Comparison of ENCODE assay signal across 8 cellular contexts in the genomic region with DNA sequence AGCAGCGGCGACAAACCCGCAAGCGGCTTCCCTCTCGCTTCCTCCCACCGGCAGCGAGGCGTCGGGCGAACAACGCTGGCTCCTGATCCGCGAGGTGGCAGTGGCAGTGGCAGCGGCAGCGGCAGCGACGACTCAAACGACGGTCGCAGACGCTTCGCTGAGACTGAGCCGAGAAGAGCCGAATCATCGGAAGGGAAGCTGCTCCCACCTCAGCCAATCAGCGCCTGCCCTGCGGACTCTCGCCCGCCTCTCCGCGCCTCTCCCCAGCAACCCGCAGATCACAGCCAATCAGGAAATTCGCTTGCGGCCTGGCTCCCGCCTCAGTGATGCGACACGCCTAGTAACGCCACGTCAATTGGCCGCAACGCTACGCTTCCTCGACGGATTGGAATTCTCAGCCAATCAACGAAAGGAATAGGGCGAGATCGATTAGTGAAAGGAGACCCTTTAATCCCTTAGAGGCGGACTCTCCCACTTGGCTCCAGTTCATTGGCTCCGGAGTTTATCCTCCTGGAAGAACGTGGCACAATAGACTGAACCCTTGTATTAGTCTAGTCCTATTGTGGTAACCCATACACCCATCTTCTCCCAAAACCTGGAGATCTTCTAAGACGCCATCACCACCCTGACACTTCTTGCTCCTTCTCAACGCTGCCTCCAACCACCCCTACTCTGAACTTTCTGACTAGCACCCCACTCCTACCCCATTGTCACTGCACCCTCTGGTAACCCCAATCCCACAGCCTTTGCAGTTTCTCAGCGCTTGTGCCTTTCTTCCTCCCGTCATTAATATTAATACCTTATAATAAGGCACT. TPM values are rescaled to one million over a fixed set of nuclear protein-coding genes. Genes with fewer than 3 reads are reported as not detected.
A peak's percentile ranks its signal among the peaks of the same experiment; 100 is the strongest.
DNase-seq lines count a peak whose midpoint lies in the region; ATAC-seq and TF ChIP-seq lines count a peak whose summit lies in the region.

A gene (minus strand): TSS at position 165 of the 815 bp plus-strand sequence. CDS start 272 bp downstream, outside the sequence.

- peaks cover 58% of the 10 kb centered on the region for H3K36me3 Mint-ChIP-seq in activated T-helper 1 cell treated with anti-CD3 and anti-CD28 coated beads, Interleukin-12 subunit alpha, Interleukin-12 subunit beta, Interleukin-2, Interleukin-4 antibody, amounts not matched to agents 30 ng/mL and 10 ng/mL and 1 ng/mL, durations not matched to agents 14 hours and 24 hours and 36 hours (ENCODE audit: low read depth)
- peaks cover 91% of the 10 kb centered on the region for H3K36me3 Mint-ChIP-seq in stimulated activated effector memory CD8-positive, alpha-beta T cell treated with anti-CD3 and anti-CD28 coated beads, Interleukin-12 subunit alpha, Interleukin-12 subunit beta, amount 100 ng/mL, for 72 hours

- H3K9me3 ChIP-seq in DND-41 (ENCODE audit: insufficient read depth, low read length, severe bottlenecking) (no peaks in the 10 kb centered on the region), GM23248 (ENCODE audit: low read depth) (no peaks in the 10 kb centered on the region), esophagus squamous epithelium (no peaks in the 10 kb centered on the region)

- ATAC-seq in DND-41 (ENCODE audit: insufficient read depth, low read depth) = peak; percentile 93
- peak; percentile 92 for ATAC-seq in stimulated activated effector memory CD8-positive, alpha-beta T cell treated with anti-CD3 and anti-CD28 coated beads, Interleukin-12 subunit alpha, Interleukin-12 subunit beta, amount 100 ng/mL, for 72 hours

- DNase-seq in DND-41 (peak; percentile 97), GM23248 (peak; percentile 99), Kasumi-1 (lab: John Stamatoyannopoulos, UW) (peak; percentile 99), RPMI7951 (ENCODE audit: low read depth) (peak; percentile 98), esophagus squamous epithelium (lab: John Stamatoyannopoulos, UW) (peak; percentile 92), myocyte (ENCODE audit: low read depth) (peak; percentile 100)
- peak; percentile 97 for DNase-seq in activated T-helper 1 cell treated with anti-CD3 and anti-CD28 coated beads, Interleukin-12 subunit alpha, Interleukin-12 subunit beta, Interleukin-2, Interleukin-4 antibody, amounts not matched to agents 30 ng/mL and 10 ng/mL and 1 ng/mL, durations not matched to agents 14 hours and 24 hours and 36 hours (ENCODE audit: low spot score)
- peak; percentile 81 to 96 for DNase-seq in stimulated activated effector memory CD8-positive, alpha-beta T cell treated with anti-CD3 and anti-CD28 coated beads, Interleukin-12 subunit alpha, Interleukin-12 subunit beta, amount 100 ng/mL, for 72 hours (ENCODE audit: low spot score in 2 of 2)

- H3K4me1 ChIP-seq in DND-41 (ENCODE audit: insufficient read depth, low read length) = peaks cover 57% of the 10 kb centered on the region
- H3K4me1 ChIP-seq in GM23248 (ENCODE audit: insufficient read depth) = peaks cover 35% of the 10 kb centered on the region
- peaks cover 15 to 44% (median 36%) of the 10 kb centered on the region in 3 donors for H3K4me1 ChIP-seq in esophagus squamous epithelium

- H4K20me1 ChIP-seq in DND-41 (ENCODE audit: insufficient read depth, low read length) (peaks cover 53% of the 10 kb centered on the region), GM23248 (ENCODE audit: insufficient read depth) (peaks cover 27% of the 10 kb centered on the region)

- H3K27ac Mint-ChIP-seq in activated T-helper 1 cell treated with anti-CD3 and anti-CD28 coated beads, Interleukin-12 subunit alpha, Interleukin-12 subunit beta, Interleukin-2, Interleukin-4 antibody, amounts not matched to agents 30 ng/mL and 10 ng/mL and 1 ng/mL, durations not matched to agents 14 hours and 24 hours and 36 hours = peak within 1 kb of the TSS; percentile 92
- peak within 1 kb of the TSS; percentile 97 for H3K27ac Mint-ChIP-seq in stimulated activated effector memory CD8-positive, alpha-beta T cell treated with anti-CD3 and anti-CD28 coated beads, Interleukin-12 subunit alpha, Interleukin-12 subunit beta, amount 100 ng/mL, for 72 hours

- no peaks in the 10 kb centered on the region for H3K9me3 Mint-ChIP-seq in activated T-helper 1 cell treated with anti-CD3 and anti-CD28 coated beads, Interleukin-12 subunit alpha, Interleukin-12 subunit beta, Interleukin-2, Interleukin-4 antibody, amounts not matched to agents 30 ng/mL and 10 ng/mL and 1 ng/mL, durations not matched to agents 14 hours and 24 hours and 36 hours
- H3K9me3 Mint-ChIP-seq in stimulated activated effector memory CD8-positive, alpha-beta T cell treated with anti-CD3 and anti-CD28 coated beads, Interleukin-12 subunit alpha, Interleukin-12 subunit beta, amount 100 ng/mL, for 72 hours = no peaks in the 10 kb centered on the region

- H3K36me3 ChIP-seq in DND-41 (ENCODE audit: insufficient read depth, low read length) (peaks cover 82% of the 10 kb centered on the region), GM23248 (ENCODE audit: low read depth) (no peaks in the 10 kb centered on the region), esophagus squamous epithelium (peaks cover 5 to 37% (median 5%) of the 10 kb centered on the region in 3 donors)

- H3K9me2 ChIP-seq in GM23248 (ENCODE audit: insufficient read depth) = no peaks in the 10 kb centered on the region

- no peaks in the 10 kb centered on the region for H3K27me3 Mint-ChIP-seq in activated T-helper 1 cell treated with anti-CD3 and anti-CD28 coated beads, Interleukin-12 subunit alpha, Interleukin-12 subunit beta, Interleukin-2, Interleukin-4 antibody, amounts not matched to agents 30 ng/mL and 10 ng/mL and 1 ng/mL, durations not matched to agents 14 hours and 24 hours and 36 hours (ENCODE audit: insufficient read depth)

- 5 to 10% methylated on average over 29 to 54 of the region's 54 CpGs for WGBS in GM23248 (ENCODE audit: low coverage in 1 of 2, low lambda C conversion rate in 2 of 2, missing lambda C conversion rate in 2 of 2), 2 experiments
- 10 to 34% methylated on average over 8 to 19 of the region's 54 CpGs for WGBS in esophagus squamous epithelium, 2 donors

- H2AFZ ChIP-seq in DND-41 (ENCODE audit: low read depth, low read length) (peak within 1 kb of the TSS; percentile 77), GM23248 (peak within 1 kb of the TSS; percentile 71)

- H3F3A ChIP-seq in GM23248 (ENCODE audit: insufficient read depth) = peaks cover 20% of the 10 kb centered on the region

- H3K4me2 ChIP-seq in DND-41 (ENCODE audit: insufficient read depth, low read length) = peak within 1 kb of the TSS; percentile 79
- H3K4me2 ChIP-seq in GM23248 (ENCODE audit: unreplicated experiment) = peak within 1 kb of the TSS; percentile 95

- in situ Hi-C loops in GM23248 (cut with MboI) = no loop called here

- intact Hi-C loops in activated T-helper 1 cell treated with anti-CD3 and anti-CD28 coated beads, Interleukin-12 subunit alpha, Interleukin-12 subunit beta, Interleukin-2, Interleukin-4 antibody, amounts not matched to agents 30 ng/mL and 10 ng/mL and 1 ng/mL, durations not matched to agents 14 hours and 24 hours and 36 hours (cut with micrococcal nuclease) = loop anchor here (1.0 to 10.0 kb wide), 11 partner anchors 8 to 743 kb away; a partner anchor contains a TSS
- intact Hi-C loops in esophagus squamous epithelium (cut with DNase I) = loop anchor here (10.0 kb wide), 1 partner anchor 78 kb away; no protein-coding TSS in a partner anchor

- TF ChIP-seq POLR2A in esophagus squamous epithelium (IDR thresholded peaks at IDR 0.05) = peak in 3 of 4 donors; percentile 69 to 95 (median 90)

- H3K27ac ChIP-seq in DND-41 (ENCODE audit: low read length) (peak within 1 kb of the TSS; percentile 91), GM23248 (peak within 1 kb of the TSS; percentile 100), esophagus squamous epithelium (peak within 1 kb of the TSS; percentile 99 to 100 (median 100))

- H3K27me3 ChIP-seq in DND-41 (ENCODE audit: insufficient read depth, low read length, poor library complexity) (no peaks in the 10 kb centered on the region), GM23248 (replicated peaks; ENCODE audit: insufficient read depth) (no peaks in the 10 kb centered on the region), esophagus squamous epithelium (no peaks in the 10 kb centered on the region)

- peak within 1 kb of the TSS; percentile 95 for H3K4me3 Mint-ChIP-seq in activated T-helper 1 cell treated with anti-CD3 and anti-CD28 coated beads, Interleukin-12 subunit alpha, Interleukin-12 subunit beta, Interleukin-2, Interleukin-4 antibody, amounts not matched to agents 30 ng/mL and 10 ng/mL and 1 ng/mL, durations not matched to agents 14 hours and 24 hours and 36 hours
- peak within 1 kb of the TSS; percentile 88 for H3K4me3 Mint-ChIP-seq in stimulated activated effector memory CD8-positive, alpha-beta T cell treated with anti-CD3 and anti-CD28 coated beads, Interleukin-12 subunit alpha, Interleukin-12 subunit beta, amount 100 ng/mL, for 72 hours

- H3K4me1 Mint-ChIP-seq in activated T-helper 1 cell treated with anti-CD3 and anti-CD28 coated beads, Interleukin-12 subunit alpha, Interleukin-12 subunit beta, Interleukin-2, Interleukin-4 antibody, amounts not matched to agents 30 ng/mL and 10 ng/mL and 1 ng/mL, durations not matched to agents 14 hours and 24 hours and 36 hours (ENCODE audit: low read depth) = peaks cover 56% of the 10 kb centered on the region
- H3K4me1 Mint-ChIP-seq in stimulated activated effector memory CD8-positive, alpha-beta T cell treated with anti-CD3 and anti-CD28 coated beads, Interleukin-12 subunit alpha, Interleukin-12 subunit beta, amount 100 ng/mL, for 72 hours = peaks cover 75% of the 10 kb centered on the region

- TF ChIP-seq CTCF in DND-41 (IDR thresholded peaks at IDR 0.05; ENCODE audit: borderline replicate concordance, extremely low read depth, low read length, poor library complexity, severe bottlenecking) (no peak), esophagus squamous epithelium (IDR thresholded peaks at IDR 0.05) (no peak)

- H3K9ac ChIP-seq in DND-41 (ENCODE audit: low read depth, low read length) (peak within 1 kb of the TSS; percentile 98), GM23248 (peak within 1 kb of the TSS; percentile 100)

- H3K4me3 ChIP-seq in DND-41 (ENCODE audit: low read depth in 1 of 2, low read length in 2 of 2) (peak within 1 kb of the TSS; percentile 82 to 88), GM23248 (peak within 1 kb of the TSS; percentile 86), esophagus squamous epithelium (peak within 1 kb of the TSS; percentile 83 to 98 (median 94))

- peaks cover 68% of the 10 kb centered on the region for H3K79me2 ChIP-seq in DND-41 (ENCODE audit: insufficient read depth, low read length)
- H3K79me2 ChIP-seq in GM23248 (ENCODE audit: insufficient read depth) = peaks cover 54% of the 10 kb centered on the region

RNA-seq across cellular contexts. Expression of the gene that starts here (rescaled TPM):
- 295 and 329 TPM in 2 replicates for total RNA-seq in GM23248 (2014; rRNA removed; shearing (Covaris generic))
- polyA plus RNA-seq in GM23248 (2016; fragmentation: Nextera tagmentation; extraction: Ambion mirVana) = 252 and 255 TPM in 2 replicates
- total RNA-seq in RPMI7951 (2014; rRNA removed; shearing (Covaris generic)) = 260 and 306 TPM in 2 replicates
- 334 and 353 TPM in 2 replicates for total RNA-seq in activated T-helper 1 cell treated with anti-CD3 and anti-CD28 coated beads, Interleukin-12 subunit alpha, Interleukin-12 subunit beta, Interleukin-2, Interleukin-4 antibody, amounts not matched to agents 30 ng/mL and 10 ng/mL and 1 ng/mL, durations not matched to agents 14 hours and 24 hours and 36 hours
- total RNA-seq in esophagus squamous epithelium (100 to 1,000 TPM; 160 to 254 (median 186) TPM), myocyte (338 and 383 TPM in 2 replicates)
- polyA plus RNA-seq in myocyte (2012) = 374 TPM

Comparison
In these comparisons a context has a peak if more than half of its experiments do, and no peak if none do; other contexts are left out.
1. Peak in every context shown above with its lines: DNase-seq, ATAC-seq, H3K4me3 ChIP-seq and H3K27ac ChIP-seq.